Comparison of ENCODE assay signal across 13 cellular contexts in the genomic region with DNA sequence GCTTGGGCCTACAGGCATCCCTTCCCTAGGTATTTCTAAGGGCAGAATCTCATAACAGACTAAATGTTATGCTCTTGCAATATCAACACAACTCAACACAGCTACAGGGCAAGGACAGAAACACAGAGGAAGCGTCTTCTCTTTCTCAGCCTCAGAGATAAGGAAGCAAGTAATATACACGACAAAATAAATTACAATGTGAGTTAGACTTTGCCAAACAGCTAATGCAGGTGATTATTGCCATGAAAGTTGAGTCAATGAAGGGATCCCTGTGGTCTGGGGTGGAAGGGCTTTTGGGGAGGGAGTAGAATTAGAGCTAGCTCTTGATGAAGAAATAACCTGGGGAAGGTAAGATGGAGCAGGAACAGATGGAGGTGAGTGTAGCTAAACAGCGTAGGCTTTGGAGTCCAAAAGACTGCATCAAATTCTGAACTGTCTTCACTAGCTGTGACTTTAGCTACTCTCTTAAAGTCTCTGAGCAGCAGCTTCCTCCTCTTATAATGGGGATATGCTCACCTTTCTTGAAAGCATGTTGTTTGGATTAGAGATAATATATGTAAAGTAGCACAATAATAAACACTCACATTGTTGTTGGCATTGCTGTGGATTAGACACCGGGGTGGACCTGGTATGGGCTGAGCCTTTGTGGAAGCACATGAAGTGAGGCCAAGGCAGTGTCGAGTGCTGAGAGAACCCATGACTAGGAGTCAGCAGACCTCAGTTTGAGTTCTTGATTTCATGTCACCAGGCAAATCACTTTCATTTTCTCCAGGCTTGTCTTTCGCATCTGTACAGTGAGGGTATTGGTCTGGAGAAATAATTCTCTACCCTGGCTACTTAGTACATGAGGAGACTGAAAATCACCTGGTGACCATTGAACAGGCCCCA. TPM values are rescaled to one million over a fixed set of nuclear protein-coding genes. Genes with fewer than 3 reads are reported as not detected.
A peak's percentile ranks its signal among the peaks of the same experiment; 100 is the strongest.
DNase-seq lines count a peak whose midpoint lies in the region; FAIRE-seq and TF ChIP-seq lines count a peak whose summit lies in the region.
"Had no signal": no experiment of that assay in that cellular context is flagged by ENCODE, and none has a peak within 500 bp of the region (broad histone marks: within the 10 kb centered on the region; RNA-seq: fewer than 3 reads in every experiment).

No MANE protein-coding gene starts in this region.

- no peaks in the 10 kb centered on the region for H3K4me1 Mint-ChIP-seq in progenitor cell of endocrine pancreas (ENCODE audit: low read depth)

- H3K4me3 Mint-ChIP-seq in progenitor cell of endocrine pancreas (ENCODE audit: low read depth) = no peak overlapping the region
- H3K4me3 Mint-ChIP-seq: activated CD4-positive, alpha-beta memory T cell treated with anti-CD3 and anti-CD28 coated beads for 36 hours had no signal

- no peaks in the 10 kb centered on the region for H3K9me3 ChIP-seq in neutrophil
- H3K9me3 ChIP-seq: transverse colon had no signal

- H3K36me3 Mint-ChIP-seq in progenitor cell of endocrine pancreas (ENCODE audit: insufficient read depth) = no peaks in the 10 kb centered on the region
- H3K36me3 Mint-ChIP-seq: activated CD4-positive, alpha-beta memory T cell treated with anti-CD3 and anti-CD28 coated beads for 36 hours had no signal

- FAIRE-seq in H54 (lab: Jason Lieb, UNC) = no peak
- FAIRE-seq: HTR-8/SVneo had no signal

- H3K27me3 Mint-ChIP-seq in progenitor cell of endocrine pancreas = no peaks in the 10 kb centered on the region
- H3K27me3 Mint-ChIP-seq: activated CD4-positive, alpha-beta memory T cell treated with anti-CD3 and anti-CD28 coated beads for 36 hours had no signal

- peak; percentile 43 for DNase-seq in OCI-M1 (lab: John Stamatoyannopoulos, UW)
- DNase-seq in dorsolateral prefrontal cortex = no peak
- DNase-seq in NCI-H1105 (lab: John Stamatoyannopoulos, UW) = no peak
- DNase-seq in globus pallidus (ENCODE audit: low spot score) = no peak
- no peak for DNase-seq in progenitor cell of endocrine pancreas (ENCODE audit: low spot score, unreplicated experiment)
- DNase-seq in H54 (ENCODE audit: insufficient read length, low spot score) = no peak
- DNase-seq: activated effector memory CD4-positive, alpha-beta T cell treated with Interleukin-2 at 50 U/mL for 16 hours; DMS 273 treated with DMSO at 0.1 percent for 48 hours had no signal

- no peak for TF ChIP-seq POLR2A in H54 (IDR thresholded peaks at IDR 0.05; ENCODE audit: low read depth, low read length)

- peaks cover 6% of the 10 kb centered on the region for H3K9me3 Mint-ChIP-seq in progenitor cell of endocrine pancreas (ENCODE audit: low read depth)
- H3K9me3 Mint-ChIP-seq: activated CD4-positive, alpha-beta memory T cell treated with anti-CD3 and anti-CD28 coated beads for 36 hours had no signal

- intact Hi-C loops in dorsolateral prefrontal cortex (cut with DNase I) = loop anchor here (2.0 to 10.0 kb wide), 7 partner anchors 74 to 421 kb away; partner anchors contain the start of genes MYO7A (in 1 of the 2) and PAK1 (in 1 of the 2)

- H3K27ac ChIP-seq in C4-2B = no peak overlapping the region
- H3K27ac ChIP-seq in dorsolateral prefrontal cortex = peak overlapping the region in 33 of 59 donors; percentile 7 to 75 (median 49)
- peak overlapping the region; percentile 7 for H3K27ac ChIP-seq in neutrophil
- H3K27ac ChIP-seq: transverse colon had no signal

- H3K27me3 ChIP-seq in dorsolateral prefrontal cortex (no peaks in the 10 kb centered on the region), neutrophil (no peaks in the 10 kb centered on the region)
- H3K27me3 ChIP-seq: transverse colon had no signal

- peaks cover 0 to 6% of the 10 kb centered on the region in 2 experiments for H3K4me1 ChIP-seq in neutrophil (ENCODE audit: control insufficient read depth in 1 of 2, insufficient read depth in 1 of 2, low read depth in 1 of 2, low read length in 1 of 2)

- H3K36me3 ChIP-seq in neutrophil = no peaks in the 10 kb centered on the region
- H3K36me3 ChIP-seq: transverse colon had no signal

- H3K27ac Mint-ChIP-seq in progenitor cell of endocrine pancreas = no peak overlapping the region
- H3K27ac Mint-ChIP-seq: activated CD4-positive, alpha-beta memory T cell treated with anti-CD3 and anti-CD28 coated beads for 36 hours had no signal

- H3K4me3 ChIP-seq in dorsolateral prefrontal cortex (peak overlapping the region in 5 of 59 donors; percentile 9 to 28 (median 13)), neutrophil (ENCODE audit: low read depth in 1 of 2, low read length in 1 of 2) (no peak overlapping the region)
- H3K4me3 ChIP-seq: transverse colon had no signal

- TF ChIP-seq CTCF in C4-2B (conservative IDR thresholded peaks at IDR 0.05) (peak; percentile 43), dorsolateral prefrontal cortex (IDR thresholded peaks at IDR 0.05 in 54 of 56, conservative IDR thresholded peaks at IDR 0.05 in 2 of 56; ENCODE audit: low read depth in 1 of 56, partially characterized antibody in 56 of 56) (peak in 13 of 56 donors; percentile 5 to 39 (median 31)), neutrophil (IDR thresholded peaks at IDR 0.05) (peak; percentile 0), progenitor cell of endocrine pancreas (IDR thresholded peaks at IDR 0.05; ENCODE audit: unreplicated experiment) (no peak)

RNA-seq across cellular contexts. Expression of gene AQP11, which starts 41.0 kb away (rescaled TPM):
- total RNA-seq in dorsolateral prefrontal cortex (1 to 10 TPM; 3.0 to 10.0 (median 6.8) TPM), progenitor cell of endocrine pancreas (2.2 and 2.3 TPM in 2 replicates)
